ENCODE assay signal across 9 cellular contexts in the genomic region with DNA sequence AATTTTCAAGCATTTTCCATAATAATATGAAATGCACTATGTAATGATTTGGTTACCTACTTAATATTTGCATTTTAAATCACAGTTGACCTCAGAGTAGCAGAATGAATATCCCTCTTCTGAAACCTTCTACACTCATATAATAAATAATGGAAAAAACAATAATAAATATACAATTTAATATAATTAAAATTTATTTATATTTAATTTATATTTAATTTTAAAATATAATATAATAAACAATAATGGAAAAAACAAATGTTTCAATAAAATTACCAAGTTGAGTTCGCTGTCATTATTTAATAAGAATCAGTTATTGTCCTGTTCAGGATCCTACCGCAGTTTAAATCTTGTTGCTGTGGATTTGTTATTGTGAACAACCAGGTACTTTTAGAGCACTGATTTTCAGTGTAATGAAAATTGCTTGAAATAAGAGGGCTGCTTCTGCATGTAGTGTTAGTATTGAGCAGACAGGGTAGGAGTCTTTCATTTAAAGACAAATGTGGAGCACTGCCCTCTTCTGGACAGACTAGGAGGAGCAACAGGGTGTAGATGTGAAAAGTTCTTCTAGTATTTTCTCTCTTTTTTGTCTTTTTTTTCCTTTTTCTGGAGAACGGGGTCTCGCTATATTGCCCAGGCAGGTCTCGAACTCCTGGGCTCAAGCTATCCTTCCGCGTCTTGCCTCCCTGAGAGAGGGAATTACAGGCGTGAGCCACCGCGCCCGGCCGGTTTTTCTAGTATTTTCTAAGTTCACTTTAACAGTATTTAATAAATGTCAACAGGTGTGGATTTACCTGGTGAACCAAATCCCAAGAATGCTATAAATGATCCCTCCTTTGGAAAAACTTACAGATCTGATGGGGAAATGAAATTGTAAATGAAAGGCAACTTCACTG. TPM values are rescaled to one million over a fixed set of nuclear protein-coding genes. Genes with fewer than 3 reads are reported as not detected.
A peak's percentile ranks its signal among the peaks of the same experiment; 100 is the strongest.
DNase-seq lines count a peak whose midpoint lies in the region; ATAC-seq, FAIRE-seq and TF ChIP-seq lines count a peak whose summit lies in the region.
"Had no signal": no experiment of that assay in that cellular context is flagged by ENCODE, and none has a peak within 500 bp of the region (broad histone marks: within the 10 kb centered on the region; RNA-seq: fewer than 3 reads in every experiment).

No MANE protein-coding gene starts in this region.

- TF ChIP-seq EP300 in ovary (IDR thresholded peaks at IDR 0.05): no peak

- H3K27me3 Mint-ChIP-seq in activated T-cell treated with anti-CD3 and anti-CD28 coated beads, Interleukin-2, amount 50 U/mL, for 4 hours (ENCODE audit: low read depth): peaks cover 25% of the 10 kb centered on the region

- no peaks in the 10 kb centered on the region for H3K36me3 Mint-ChIP-seq in activated T-cell treated with anti-CD3 and anti-CD28 coated beads, Interleukin-2, amount 50 U/mL, for 4 hours (ENCODE audit: insufficient read depth)
- H3K36me3 Mint-ChIP-seq: activated naive CD8-positive, alpha-beta T cell had no signal

- H3K36me3 ChIP-seq in ovary: no peaks in the 10 kb centered on the region

- no peak overlapping the region for H3K27ac ChIP-seq in HL-60 (replicated peaks)
- H3K27ac ChIP-seq in ovary: no peak overlapping the region

- no peak overlapping the region for H3K4me3 Mint-ChIP-seq in activated T-cell treated with anti-CD3 and anti-CD28 coated beads, Interleukin-2, amount 50 U/mL, for 4 hours
- H3K4me3 Mint-ChIP-seq: activated naive CD8-positive, alpha-beta T cell had no signal

- WGBS in ovary, 3 donors: 86 to 87% (median 86%) methylated on average over 12 of the region's 12 CpGs

- no peak overlapping the region for H3K4me3 ChIP-seq in HL-60 (replicated peaks; ENCODE audit: insufficient read depth, low read length)
- H3K4me3 ChIP-seq in foreskin fibroblast (ENCODE audit: low read depth in 1 of 2, low read length in 2 of 2): no peak overlapping the region
- no peak overlapping the region for H3K4me3 ChIP-seq in ovary

- H3K9me3 ChIP-seq in ovary: no peaks in the 10 kb centered on the region

- H3K27me3 ChIP-seq in HL-60 (ENCODE audit: insufficient read depth, poor library complexity, severe bottlenecking): no peaks in the 10 kb centered on the region
- no peaks in the 10 kb centered on the region for H3K27me3 ChIP-seq in ovary

- H3K4me1 ChIP-seq in ovary (ENCODE audit: insufficient read depth): peaks cover 2% of the 10 kb centered on the region

- no peak for TF ChIP-seq POLR2A in ovary (IDR thresholded peaks at IDR 0.05)

- DNase-seq in D721Med (ENCODE audit: insufficient read length, low spot score): no peak
- DNase-seq in HL-60 (ENCODE audit: low read depth in 1 of 2, low spot score in 1 of 2): peak; percentile 42 to 73
- peak; percentile 49 for DNase-seq in RCC 7860 (ENCODE audit: low spot score)
- DNase-seq in activated T-cell treated with anti-CD3 and anti-CD28 coated beads, Interleukin-2, amount 50 U/mL, for 4 hours: peak; percentile 50
- peak; percentile 54 to 86 for DNase-seq in foreskin fibroblast
- peak; percentile 25 to 64 (median 36) for DNase-seq in ovary
- DNase-seq in mesenteric fat pad (ENCODE audit: low spot score): no peak

- H3K9me3 Mint-ChIP-seq in activated T-cell treated with anti-CD3 and anti-CD28 coated beads, Interleukin-2, amount 50 U/mL, for 4 hours: no peaks in the 10 kb centered on the region

- intact Hi-C loops in ovary (cut with DNase I): loop anchor here in 2 of 4 donors (10.0 kb wide), 2 partner anchors 257 to 267 kb away; a partner anchor contains a TSS

- TF ChIP-seq CTCF in D721Med (IDR thresholded peaks at IDR 0.05; ENCODE audit: insufficient read depth, missing control alignments): peak; percentile 67
- TF ChIP-seq CTCF in HL-60 (IDR thresholded peaks at IDR 0.05; ENCODE audit: insufficient read depth, low read length): peak; percentile 71
- peak; percentile 57 for TF ChIP-seq CTCF in foreskin fibroblast (IDR thresholded peaks at IDR 0.05; ENCODE audit: low read depth, low read length)
- TF ChIP-seq CTCF in ovary (IDR thresholded peaks at IDR 0.05): peak; percentile 23 to 71 (median 55)

- ATAC-seq in GM19463 (IDR thresholded peaks at IDR 0.05; ENCODE audit: unreplicated experiment): peak; percentile 70
- peak; percentile 88 to 93 for ATAC-seq in activated T-cell treated with anti-CD3 and anti-CD28 coated beads, Interleukin-2, amount 50 U/mL, for 4 hours

- FAIRE-seq in D721Med (lab: Jason Lieb, UNC) (peak; percentile 6), RCC 7860 (lab: Jason Lieb, UNC) (peak; percentile 59)

- H3K4me1 Mint-ChIP-seq in activated T-cell treated with anti-CD3 and anti-CD28 coated beads, Interleukin-2, amount 50 U/mL, for 4 hours (ENCODE audit: low read depth): peaks cover 4% of the 10 kb centered on the region

RNA-seq across cellular contexts. Expression of a gene that starts 13.6 kb away (rescaled TPM):
- total RNA-seq in activated T-cell treated with anti-CD3 and anti-CD28 coated beads, Interleukin-2, amount 50 U/mL, for 4 hours: not detected
- total RNA-seq in ovary: under 1 TPM in 1 of 7 donors, not detected in 6; 0.10 TPM
- under 1 TPM; 0.08 to 0.20 TPM for polyA plus RNA-seq in ovary
- total RNA-seq in mesenteric fat pad: not detected

RNA-seq across cellular contexts. Expression of a gene that starts 20.5 kb away (rescaled TPM):
- total RNA-seq in activated T-cell treated with anti-CD3 and anti-CD28 coated beads, Interleukin-2, amount 50 U/mL, for 4 hours: not detected
- 1 to 10 TPM in 2 of 7 donors, under 1 TPM in 5; 0.20 to 1.2 (median 0.68) TPM for total RNA-seq in ovary
- 1 to 10 TPM in 1 of 2 donors, under 1 TPM in 1; 0.70 to 3.2 TPM for polyA plus RNA-seq in ovary
- total RNA-seq in mesenteric fat pad: 2.8 TPM

RNA-seq across cellular contexts. Expression of a gene that starts 21.6 kb away (rescaled TPM):
- total RNA-seq in activated T-cell treated with anti-CD3 and anti-CD28 coated beads, Interleukin-2, amount 50 U/mL, for 4 hours: not detected
- total RNA-seq in ovary (not detected), mesenteric fat pad (not detected)
- polyA plus RNA-seq in ovary: under 1 TPM in 1 of 2 donors, not detected in 1; 0.38 TPM

RNA-seq across cellular contexts. Expression of a gene that starts 39.4 kb away (rescaled TPM):
- total RNA-seq in activated T-cell treated with anti-CD3 and anti-CD28 coated beads, Interleukin-2, amount 50 U/mL, for 4 hours: 10 to 100 TPM; 53.6 to 58.6 (median 57.6) TPM
- total RNA-seq in ovary: 10 to 100 TPM; 36.5 to 53.0 (median 48.8) TPM
- polyA plus RNA-seq in ovary: 10 to 100 TPM; 56.8 to 82.2 TPM
- total RNA-seq in mesenteric fat pad: 49.7 TPM

Comparison
In these comparisons a context has a peak if more than half of its experiments do, and no peak if none do; other contexts are left out.
1. DNase-seq: peak in HL-60 (2 of 2), RCC 7860 (single experiment), activated T-cell treated with anti-CD3 and anti-CD28 coated beads, Interleukin-2, amount 50 U/mL, for 4 hours (single experiment), foreskin fibroblast (2 of 2) and ovary (5 of 5); none in D721Med (single experiment) and mesenteric fat pad (single experiment).
2. Peak in every context shown above with its lines, with median percentiles within 50 percentile points of each other: CTCF ChIP-seq.